Comparison of ENCODE assay signal across 8 cellular contexts in the genomic region with DNA sequence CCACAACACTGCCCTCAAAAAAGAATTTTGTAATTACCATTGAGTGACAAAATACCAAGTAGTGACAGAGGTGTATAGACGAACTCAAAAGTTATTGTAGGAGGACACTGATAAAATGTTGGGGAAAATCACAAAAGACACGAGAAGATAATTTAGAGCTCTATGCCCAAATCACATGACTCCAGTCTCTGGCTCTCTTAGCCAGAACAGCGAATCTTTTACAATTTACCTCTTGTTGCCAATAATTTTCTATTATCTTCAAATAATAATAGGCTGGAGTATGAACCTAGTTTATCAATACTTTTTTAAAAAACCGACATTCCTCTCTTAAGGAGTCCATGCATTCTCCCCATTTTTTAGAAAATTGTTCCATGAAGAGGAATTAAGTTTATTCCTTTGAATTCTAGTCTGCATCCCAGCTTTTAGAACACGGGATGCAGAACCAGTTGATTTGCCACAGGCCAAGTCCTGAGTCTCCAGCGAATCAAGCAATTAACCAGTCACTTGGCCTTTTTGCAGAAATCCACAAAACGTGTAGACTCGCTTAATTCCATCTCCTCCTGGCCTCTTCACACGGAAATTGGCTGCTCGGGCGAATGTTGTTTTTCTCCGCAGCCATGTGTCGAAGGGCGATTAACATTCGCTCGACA. TPM values are rescaled to one million over a fixed set of nuclear protein-coding genes. Genes with fewer than 3 reads are reported as not detected.
DNase-seq lines count a peak whose midpoint lies in the region; ATAC-seq and TF ChIP-seq lines count a peak whose summit lies in the region.

No MANE protein-coding gene starts in this region.

- no peak overlapping the region for H3K4me2 ChIP-seq in MM.1S (ENCODE audit: low read depth, low read length)

- H3F3A ChIP-seq in MM.1S (ENCODE audit: insufficient read depth, low read length), result no peaks in the 10 kb centered on the region

- TF ChIP-seq CTCF in brain microvascular endothelial cell (IDR thresholded peaks at IDR 0.05; ENCODE audit: low read depth, low read length, missing control alignments) (no peak), lower lobe of right lung (IDR thresholded peaks at IDR 0.05) (no peak), thyroid gland (IDR thresholded peaks at IDR 0.05) (no peak), MM.1S (IDR thresholded peaks at IDR 0.05; ENCODE audit: low read length) (no peak), lower leg skin (IDR thresholded peaks at IDR 0.05) (no peak)

- no peaks in the 10 kb centered on the region for H3K9me2 ChIP-seq in MM.1S (replicated peaks; ENCODE audit: insufficient read depth, low read length)

- H3K4me3 Mint-ChIP-seq in activated T-cell treated with anti-CD3 and anti-CD28 coated beads, Interleukin-2, amount 50 U/mL, for 4 hours, result peak overlapping the region; percentile 63

- no peaks in the 10 kb centered on the region for H4K20me1 ChIP-seq in MM.1S (ENCODE audit: insufficient read depth, low read length)

- peak overlapping the region; percentile 60 for H3K4me3 ChIP-seq in brain microvascular endothelial cell (ENCODE audit: low read depth, low read length)
- peak overlapping the region; percentile 50 for H3K4me3 ChIP-seq in lower lobe of right lung
- peak overlapping the region in 2 of 3 donors; percentile 26 to 30 for H3K4me3 ChIP-seq in thyroid gland (replicated peaks in 1 of 3)
- no peak overlapping the region for H3K4me3 ChIP-seq in MM.1S (ENCODE audit: low read length)
- no peak overlapping the region for H3K4me3 ChIP-seq in lower leg skin (ENCODE audit: low read depth, poor library complexity, severe bottlenecking)

- H3K27me3 ChIP-seq in brain microvascular endothelial cell (replicated peaks) (peaks cover 23% of the 10 kb centered on the region), lower lobe of right lung (ENCODE audit: low read depth) (peaks cover 45% of the 10 kb centered on the region), thyroid gland (peaks cover 15% of the 10 kb centered on the region), MM.1S (replicated peaks; ENCODE audit: insufficient read depth, low read length) (no peaks in the 10 kb centered on the region)

- H3K4me1 ChIP-seq in lower lobe of right lung (peaks cover 15% of the 10 kb centered on the region), thyroid gland (peaks cover 13% of the 10 kb centered on the region in 2 donors), MM.1S (ENCODE audit: low read length) (no peaks in the 10 kb centered on the region)

- no peak overlapping the region for H3K9ac ChIP-seq in MM.1S (ENCODE audit: low read length)

- WGBS in thyroid gland, 2 donors, result 13 to 16% methylated on average over 16 of the region's 16 CpGs
- 11 to 15% methylated on average over 16 of the region's 16 CpGs for WGBS in lower leg skin, 2 donors

- no peaks in the 10 kb centered on the region for H3K36me3 Mint-ChIP-seq in activated T-cell treated with anti-CD3 and anti-CD28 coated beads, Interleukin-2, amount 50 U/mL, for 4 hours (ENCODE audit: insufficient read depth)

- H3K79me2 ChIP-seq in MM.1S (ENCODE audit: low read length), result no peaks in the 10 kb centered on the region

- peaks cover 8% of the 10 kb centered on the region for H3K4me1 Mint-ChIP-seq in activated T-cell treated with anti-CD3 and anti-CD28 coated beads, Interleukin-2, amount 50 U/mL, for 4 hours (ENCODE audit: low read depth)

- no peaks in the 10 kb centered on the region for H3K9me3 Mint-ChIP-seq in activated T-cell treated with anti-CD3 and anti-CD28 coated beads, Interleukin-2, amount 50 U/mL, for 4 hours

- H3K36me3 ChIP-seq in brain microvascular endothelial cell (replicated peaks), result no peaks in the 10 kb centered on the region
- H3K36me3 ChIP-seq in lower lobe of right lung, result no peaks in the 10 kb centered on the region
- H3K36me3 ChIP-seq in thyroid gland, result no peaks in the 10 kb centered on the region
- H3K36me3 ChIP-seq in MM.1S (replicated peaks; ENCODE audit: insufficient read depth, low read length), result no peaks in the 10 kb centered on the region

- no peak overlapping the region for H2AFZ ChIP-seq in MM.1S (ENCODE audit: low read length)

- TF ChIP-seq POLR2A in thyroid gland (IDR thresholded peaks at IDR 0.05), result no peak
- no peak for TF ChIP-seq POLR2A in lower leg skin (IDR thresholded peaks at IDR 0.05)

- in situ Hi-C loops in brain microvascular endothelial cell (cut with HindIII; ENCODE audit: low pct_ligation_motif_present, low sequenced_read_pairs), result no loop called here

- H3K27me3 Mint-ChIP-seq in activated T-cell treated with anti-CD3 and anti-CD28 coated beads, Interleukin-2, amount 50 U/mL, for 4 hours (ENCODE audit: low read depth), result peaks cover 65% of the 10 kb centered on the region

- DNase-seq in activated T-cell treated with anti-CD3 and anti-CD28 coated beads, Interleukin-2, amount 50 U/mL, for 4 hours, result no peak
- DNase-seq in activated T-cell treated with anti-CD3 and anti-CD28 coated beads, Interleukin-2, amount 50 U/mL, for 1 hour, result no peak
- DNase-seq in brain microvascular endothelial cell (no peak), lower lobe of right lung (no peak), thyroid gland (no peak), MM.1S (no peak), lower leg skin (ENCODE audit: low spot score in 2 of 2) (no peak)
- no peak for DNase-seq in activated CD4-positive, alpha-beta T cell treated with anti-CD3 and anti-CD28 coated beads, Interleukin-2, amount 50 U/mL, for 48 hours

- ATAC-seq in activated T-cell treated with anti-CD3 and anti-CD28 coated beads, Interleukin-2, amount 50 U/mL, for 4 hours, result no peak
- no peak for ATAC-seq in lower lobe of right lung

- intact Hi-C loops in lower lobe of right lung (cut with DNase I) (no loop called here), thyroid gland (cut with DNase I) (no loop called here), lower leg skin (cut with DNase I; ENCODE audit: low total_unique reads) (no loop called here)

- H3K27ac ChIP-seq in brain microvascular endothelial cell (no peak overlapping the region), lower lobe of right lung (no peak overlapping the region), thyroid gland (no peak overlapping the region), MM.1S (ENCODE audit: low read length) (no peak overlapping the region)

- H3K9me3 ChIP-seq in lower lobe of right lung (no peaks in the 10 kb centered on the region), thyroid gland (no peaks in the 10 kb centered on the region), MM.1S (replicated peaks; ENCODE audit: insufficient read depth, low read length) (no peaks in the 10 kb centered on the region)

RNA-seq across cellular contexts. Expression of a gene that starts 0.5 kb away (rescaled TPM):
- total RNA-seq in activated T-cell treated with anti-CD3 and anti-CD28 coated beads, Interleukin-2, amount 50 U/mL, for 4 hours, result not detected
- total RNA-seq in lower lobe of right lung, result not detected
- total RNA-seq in thyroid gland, result not detected
- not detected for total RNA-seq in lower leg skin

RNA-seq across cellular contexts. Expression of a gene that starts 6.8 kb away (rescaled TPM):
- total RNA-seq in activated T-cell treated with anti-CD3 and anti-CD28 coated beads, Interleukin-2, amount 50 U/mL, for 4 hours, result 10 to 100 TPM; 25.8 to 30.9 (median 27.7) TPM
- total RNA-seq in lower lobe of right lung (35.4 TPM), thyroid gland (10 to 100 TPM in 2 of 4 donors, 1 to 10 TPM in 2; 6.4 to 12.5 (median 9.0) TPM), lower leg skin (10 to 100 TPM in 1 of 4 donors, 1 to 10 TPM in 3; 4.8 to 14.6 (median 7.2) TPM)

Comparison
In these comparisons a context has a peak if more than half of its experiments do, and no peak if none do; other contexts are left out.
1. H3K4me3 ChIP-seq: peak in brain microvascular endothelial cell (single experiment), lower lobe of right lung (single experiment) and thyroid gland (2 of 3); none in MM.1S (single experiment) and lower leg skin (single experiment).